In genomic region chr14:59344711-59345455, GRCh38 we compare ENCODE assay signal across 26 cellular contexts.
DNase-seq lines count a peak whose midpoint lies in the region; ATAC-seq, FAIRE-seq and TF ChIP-seq lines count a peak whose summit lies in the region.
"Had no signal": no experiment of that assay in that cellular context is flagged by ENCODE, and none has a peak within 500 bp of the region (broad histone marks: within the 10 kb centered on the region; RNA-seq: fewer than 3 reads in every experiment).

No MANE protein-coding gene starts in this region.

- H3K4me3 Mint-ChIP-seq in endodermal cell (no peak overlapping the region), progenitor cell of endocrine pancreas (ENCODE audit: low read depth) (no peak overlapping the region)
- H3K4me3 Mint-ChIP-seq: activated CD4-positive, alpha-beta memory T cell treated with anti-CD3 and anti-CD28 coated beads for 36 hours; activated naive CD8-positive, alpha-beta T cell treated with anti-CD3 and anti-CD28 coated beads, Interleukin-2, amount 10 ng/mL, durations not matched to agents 7 days and 5 days had no signal

- 80 to 86% methylated on average over 9 to 10 of the region's 10 CpGs for WGBS in endodermal cell (ENCODE audit: insufficient coverage in 1 of 2, insufficient read length in 1 of 2), 2 experiments

- peak overlapping the region; percentile 22 for H3K27ac Mint-ChIP-seq in endodermal cell
- peak overlapping the region; percentile 31 for H3K27ac Mint-ChIP-seq in progenitor cell of endocrine pancreas
- H3K27ac Mint-ChIP-seq: activated CD4-positive, alpha-beta memory T cell treated with anti-CD3 and anti-CD28 coated beads for 36 hours; activated naive CD8-positive, alpha-beta T cell treated with anti-CD3 and anti-CD28 coated beads, Interleukin-2, amount 10 ng/mL, durations not matched to agents 7 days and 5 days had no signal

- peaks cover 33% of the 10 kb centered on the region for H3K36me3 ChIP-seq in left ventricle myocardium inferior
- peaks cover 92% of the 10 kb centered on the region for H3K36me3 ChIP-seq in endodermal cell (ENCODE audit: control insufficient read depth, insufficient read depth, low read length)
- H3K36me3 ChIP-seq: BE2C, SJCRH30 had no signal

- H3K27me3 Mint-ChIP-seq in endodermal cell (ENCODE audit: insufficient read depth) (no peaks in the 10 kb centered on the region), progenitor cell of endocrine pancreas (no peaks in the 10 kb centered on the region)
- H3K27me3 Mint-ChIP-seq: activated CD4-positive, alpha-beta memory T cell treated with anti-CD3 and anti-CD28 coated beads for 36 hours; activated naive CD8-positive, alpha-beta T cell treated with anti-CD3 and anti-CD28 coated beads, Interleukin-2, amount 10 ng/mL, durations not matched to agents 7 days and 5 days had no signal

- H3K4me3 ChIP-seq in left ventricle myocardium inferior (no peak overlapping the region), endodermal cell (ENCODE audit: low read length) (no peak overlapping the region)
- H3K4me3 ChIP-seq: SJCRH30 had no signal

- intact Hi-C loops in left ventricle myocardium inferior (cut with micrococcal nuclease), result no loop called here
- intact Hi-C loops in Right ventricle myocardium inferior (cut with DNase I), result no loop called here

- no peaks in the 10 kb centered on the region for H3K9me3 ChIP-seq in left ventricle myocardium inferior (replicated peaks)
- no peaks in the 10 kb centered on the region for H3K9me3 ChIP-seq in endodermal cell (ENCODE audit: control insufficient read depth, low read length)
- H3K9me3 ChIP-seq: BE2C, SJCRH30 had no signal

- H3K4me1 Mint-ChIP-seq in endodermal cell, result peaks cover 19% of the 10 kb centered on the region
- peaks cover 2% of the 10 kb centered on the region for H3K4me1 Mint-ChIP-seq in progenitor cell of endocrine pancreas (ENCODE audit: low read depth)
- H3K4me1 Mint-ChIP-seq: activated naive CD8-positive, alpha-beta T cell treated with anti-CD3 and anti-CD28 coated beads, Interleukin-2, amount 10 ng/mL, durations not matched to agents 7 days and 5 days had no signal

- H3K27me3 ChIP-seq in left ventricle myocardium inferior (ENCODE audit: low read depth) (no peaks in the 10 kb centered on the region), endodermal cell (ENCODE audit: control insufficient read depth, insufficient read depth, low read length, poor library complexity, severe bottlenecking) (no peaks in the 10 kb centered on the region)
- H3K27me3 ChIP-seq: BE2C, foreskin keratinocyte, SJCRH30 had no signal

- ATAC-seq in Right ventricle myocardium inferior, result no peak
- no peak for ATAC-seq in HG03565 (IDR thresholded peaks at IDR 0.05; ENCODE audit: unreplicated experiment)
- ATAC-seq: activated CD4-positive, CD25-positive, alpha-beta regulatory T cell treated with anti-CD3 and anti-CD28 coated beads, Interleukin-2, amount 50 U/mL, for 24 hours; foreskin keratinocyte; Panc1 had no signal

- TF ChIP-seq POLR2A in GM12892 (IDR thresholded peaks at IDR 0.05; ENCODE audit: low read depth, low read length), result no peak

- TF ChIP-seq CTCF in left ventricle myocardium inferior (IDR thresholded peaks at IDR 0.05; ENCODE audit: borderline replicate concordance) (no peak), endodermal cell (conservative IDR thresholded peaks at IDR 0.05) (no peak), progenitor cell of endocrine pancreas (IDR thresholded peaks at IDR 0.05; ENCODE audit: unreplicated experiment) (no peak)

- no peak overlapping the region for H3K9ac ChIP-seq in endodermal cell (ENCODE audit: extremely low read depth, low read length, poor library complexity, severe bottlenecking)
- H3K9ac ChIP-seq: KMS-11 had no signal

- FAIRE-seq in GM12892 (lab: Jason Lieb, UNC), result no peak
- FAIRE-seq: islet of Langerhans had no signal

- no peaks in the 10 kb centered on the region for H3K9me3 Mint-ChIP-seq in endodermal cell
- no peaks in the 10 kb centered on the region for H3K9me3 Mint-ChIP-seq in progenitor cell of endocrine pancreas (ENCODE audit: low read depth)
- H3K9me3 Mint-ChIP-seq: activated CD4-positive, alpha-beta memory T cell treated with anti-CD3 and anti-CD28 coated beads for 36 hours; activated naive CD8-positive, alpha-beta T cell treated with anti-CD3 and anti-CD28 coated beads, Interleukin-2, amount 10 ng/mL, durations not matched to agents 7 days and 5 days had no signal

- peak overlapping the region; percentile 82 for H3K27ac ChIP-seq in left ventricle myocardium inferior (replicated peaks)
- H3K27ac ChIP-seq in endodermal cell (ENCODE audit: low read depth, low read length), result peak overlapping the region; percentile 82
- H3K27ac ChIP-seq: foreskin keratinocyte, KMS-11, SJCRH30 had no signal

- H3K4me1 ChIP-seq in left ventricle myocardium inferior, result peaks cover 90% of the 10 kb centered on the region
- H3K4me1 ChIP-seq in endodermal cell (ENCODE audit: control insufficient read depth, insufficient read depth, low read length), result peaks cover 3% of the 10 kb centered on the region

- DNase-seq in left ventricle myocardium inferior (no peak), Right ventricle myocardium inferior (ENCODE audit: missing footprints) (no peak), endodermal cell (no peak), progenitor cell of endocrine pancreas (ENCODE audit: low spot score, unreplicated experiment) (no peak), GM12892 (ENCODE audit: insufficient read length) (no peak), hippocampal formation (lab: John Stamatoyannopoulos, UW) (no peak), CD1c-positive myeloid dendritic cell (ENCODE audit: extremely low spot score) (no peak)
- DNase-seq: activated CD4-positive, alpha-beta memory T cell treated with anti-CD3 and anti-CD28 coated beads for 36 hours; activated effector memory CD4-positive, alpha-beta T cell treated with Interleukin-2 at 50 U/mL for 16 hours; activated naive CD8-positive, alpha-beta T cell treated with anti-CD3 and anti-CD28 coated beads, Interleukin-2, amount 10 ng/mL, durations not matched to agents 7 days and 5 days; BE2C; COR-L47; effector CD4-positive, alpha-beta T cell; foreskin keratinocyte; hypothalamus; NCI-H1436 treated with DMSO at 0.1 percent for 48 hours; NCI-H2107; NCI-H510A; posterior cingulate gyrus; SJCRH30; T-helper 1 cell had no signal

- peaks cover 41% of the 10 kb centered on the region for H3K36me3 Mint-ChIP-seq in endodermal cell (ENCODE audit: low read depth)
- peaks cover 8% of the 10 kb centered on the region for H3K36me3 Mint-ChIP-seq in progenitor cell of endocrine pancreas (ENCODE audit: insufficient read depth)
